ENCODE assay signal across 1 cellular context in the genomic region with DNA sequence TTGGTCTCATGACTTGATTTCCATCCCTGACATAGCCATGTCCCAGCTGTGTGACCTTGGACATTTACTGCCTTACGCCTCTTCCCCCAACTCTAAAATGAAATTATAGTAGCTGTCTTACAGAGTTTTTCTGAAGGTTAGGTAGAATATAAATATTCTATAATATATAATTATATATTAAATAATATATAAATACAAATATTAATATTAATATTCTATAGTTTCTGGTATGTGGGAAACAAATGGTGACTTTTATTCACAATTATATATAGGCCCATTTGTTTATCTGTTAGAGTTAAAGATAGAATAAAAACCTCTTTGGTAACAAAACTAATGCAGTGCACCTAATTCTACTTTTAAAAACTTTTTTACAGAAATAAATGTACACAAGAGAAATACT.
TF ChIP-seq lines count a peak whose summit lies in the region.

No MANE protein-coding gene starts in this region.

TF ChIP-seq in H1, 55 proteins besides CTCF, POLR2A, EP300 and RAD21:
- TF ChIP-seq CBX8 (IDR thresholded peaks at IDR 0.05; ENCODE audit: borderline replicate concordance, low read depth, low read length) (no peak), POU5F1 (IDR thresholded peaks at IDR 0.05; ENCODE audit: low read depth, low read length) (no peak), POLR2AphosphoS5 (IDR thresholded peaks at IDR 0.05; ENCODE audit: low read depth, low read length) (no peak), KDM1A (IDR thresholded peaks at IDR 0.05; ENCODE audit: borderline replicate concordance, low read length) (no peak), SAP30 (IDR thresholded peaks at IDR 0.05; ENCODE audit: insufficient read depth, insufficient replicate concordance, low read length) (no peak), CEBPB (IDR thresholded peaks at IDR 0.05; ENCODE audit: low read depth, low read length) (no peak), JUND (IDR thresholded peaks at IDR 0.05; ENCODE audit: low read length) (no peak), BRCA1 (IDR thresholded peaks at IDR 0.05; ENCODE audit: low read depth, low read length) (no peak), CREB1 (IDR thresholded peaks at IDR 0.05) (no peak), TAF1 (IDR thresholded peaks at IDR 0.05; ENCODE audit: low read depth, low read length) (no peak), GABPA (IDR thresholded peaks at IDR 0.05; ENCODE audit: borderline replicate concordance, insufficient read depth, low read length) (no peak), CBX5 (IDR thresholded peaks at IDR 0.05; ENCODE audit: low read depth, low read length) (no peak), JUN (IDR thresholded peaks at IDR 0.05; ENCODE audit: low read depth, low read length) (no peak), SP4 (IDR thresholded peaks at IDR 0.05; ENCODE audit: low read length) (no peak), HDAC2 (IDR thresholded peaks at IDR 0.05; ENCODE audit: borderline replicate concordance in 1 of 2, low read depth in 2 of 2, low read length in 2 of 2) (no peak), TBP (IDR thresholded peaks at IDR 0.05; ENCODE audit: low read depth, low read length) (no peak), EGR1 (IDR thresholded peaks at IDR 0.05; ENCODE audit: borderline replicate concordance, low read depth, low read length) (no peak)
- TF ChIP-seq, protein P1, sequence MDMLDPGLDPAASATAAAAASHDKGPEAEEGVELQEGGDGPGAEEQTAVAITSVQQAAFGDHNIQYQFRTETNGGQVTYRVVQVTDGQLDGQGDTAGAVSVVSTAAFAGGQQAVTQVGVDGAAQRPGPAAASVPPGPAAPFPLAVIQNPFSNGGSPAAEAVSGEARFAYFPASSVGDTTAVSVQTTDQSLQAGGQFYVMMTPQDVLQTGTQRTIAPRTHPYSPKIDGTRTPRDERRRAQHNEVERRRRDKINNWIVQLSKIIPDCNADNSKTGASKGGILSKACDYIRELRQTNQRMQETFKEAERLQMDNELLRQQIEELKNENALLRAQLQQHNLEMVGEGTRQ (IDR thresholded peaks at IDR 0.05; ENCODE audit: low read length): no peak
